Comparison of ENCODE assay signal across 18 cellular contexts in the genomic region with DNA sequence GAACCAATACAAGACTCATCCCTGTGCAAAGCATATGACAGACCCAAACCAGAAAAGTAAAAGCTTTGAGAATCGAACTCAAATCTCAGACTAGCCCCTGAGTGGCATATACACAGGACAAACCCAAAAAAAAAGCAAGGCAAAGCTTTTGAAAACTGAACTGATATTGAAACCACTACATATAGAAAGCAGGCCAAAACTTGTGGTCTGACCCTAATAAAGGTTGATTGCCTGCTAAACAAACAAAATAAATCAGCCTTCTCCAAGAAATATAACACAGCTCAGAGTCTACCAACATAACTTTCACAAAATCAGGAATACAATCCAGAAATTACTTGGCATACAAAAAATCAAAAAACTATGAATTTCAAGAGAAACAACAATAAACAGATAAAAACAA. TPM values are rescaled to one million over a fixed set of nuclear protein-coding genes. Genes with fewer than 3 reads are reported as not detected.
DNase-seq lines count a peak whose midpoint lies in the region; ATAC-seq and TF ChIP-seq lines count a peak whose summit lies in the region.
"Had no signal": no experiment of that assay in that cellular context is flagged by ENCODE, and none has a peak within 500 bp of the region (broad histone marks: within the 10 kb centered on the region; RNA-seq: fewer than 3 reads in every experiment).

No MANE protein-coding gene starts in this region.

- no peaks in the 10 kb centered on the region for H3K36me3 Mint-ChIP-seq in central memory CD8-positive, alpha-beta T cell (ENCODE audit: insufficient read depth)

- no peaks in the 10 kb centered on the region for H3K27me3 Mint-ChIP-seq in central memory CD8-positive, alpha-beta T cell

- H3K27me3 ChIP-seq in Peyer's patch: no peaks in the 10 kb centered on the region
- no peaks in the 10 kb centered on the region for H3K27me3 ChIP-seq in SJCRH30

- peak overlapping the region; percentile 47 for H3K27ac Mint-ChIP-seq in central memory CD8-positive, alpha-beta T cell (ENCODE audit: low read depth)
- H3K27ac Mint-ChIP-seq: activated naive CD4-positive, alpha-beta T cell treated with anti-CD3 and anti-CD28 coated beads for 36 hours; HFFc6 had no signal

- intact Hi-C loops in left cardiac atrium (cut with DNase I): no loop called here

- H3K4me3 ChIP-seq in Peyer's patch: no peak overlapping the region
- no peak overlapping the region for H3K4me3 ChIP-seq in SJCRH30
- H3K4me3 ChIP-seq in coronary artery: no peak overlapping the region

- TF ChIP-seq CTCF in Peyer's patch (IDR thresholded peaks at IDR 0.05) (no peak), coronary artery (IDR thresholded peaks at IDR 0.05) (no peak)

- H3K4me1 ChIP-seq in Peyer's patch (peaks cover 0 to 8% (median 0%) of the 10 kb centered on the region in 4 donors), SJCRH30 (no peaks in the 10 kb centered on the region)

- ATAC-seq in GM18508 (IDR thresholded peaks at IDR 0.05; ENCODE audit: insufficient read depth, unreplicated experiment): peak; percentile 47
- peak; percentile 68 for ATAC-seq in GM21447 (IDR thresholded peaks at IDR 0.05; ENCODE audit: unreplicated experiment)
- ATAC-seq in HG03095 (IDR thresholded peaks at IDR 0.05; ENCODE audit: unreplicated experiment): peak; percentile 61
- ATAC-seq in central memory CD8-positive, alpha-beta T cell (replicated peaks; ENCODE audit: extremely low read depth, poor library complexity, severe bottlenecking): no peak
- ATAC-seq in left cardiac atrium: no peak
- ATAC-seq: stimulated activated effector memory CD8-positive, alpha-beta T cell treated with anti-CD3 and anti-CD28 coated beads, Interleukin-12 subunit alpha, Interleukin-12 subunit beta, amount 100 ng/mL, for 72 hours had no signal

- no peak overlapping the region for H3K4me3 Mint-ChIP-seq in central memory CD8-positive, alpha-beta T cell
- H3K4me3 Mint-ChIP-seq: activated naive CD4-positive, alpha-beta T cell treated with anti-CD3 and anti-CD28 coated beads for 36 hours; HFFc6; stimulated activated effector memory CD8-positive, alpha-beta T cell treated with anti-CD3 and anti-CD28 coated beads, Interleukin-12 subunit alpha, Interleukin-12 subunit beta, amount 100 ng/mL, for 72 hours had no signal

- no peak for TF ChIP-seq POLR2A in Peyer's patch (IDR thresholded peaks at IDR 0.05)

- H3K36me3 ChIP-seq in Peyer's patch (no peaks in the 10 kb centered on the region), SJCRH30 (no peaks in the 10 kb centered on the region)

- H3K9me3 Mint-ChIP-seq in central memory CD8-positive, alpha-beta T cell: no peaks in the 10 kb centered on the region
- H3K9me3 Mint-ChIP-seq: HFFc6 had no signal

- DNase-seq in central memory CD8-positive, alpha-beta T cell (ENCODE audit: low spot score in 2 of 2): no peak
- no peak for DNase-seq in Peyer's patch
- no peak for DNase-seq in left cardiac atrium
- DNase-seq in SJCRH30: no peak
- no peak for DNase-seq in coronary artery (ENCODE audit: low spot score)
- DNase-seq: activated CD4-positive, alpha-beta T cell treated with anti-CD3 and anti-CD28 coated beads, Interleukin-2, amount 50 U/mL, for 48 hours; activated naive CD4-positive, alpha-beta T cell treated with anti-CD3 and anti-CD28 coated beads for 36 hours; caudate nucleus; DMS79; HFFc6; KG1; posterior cingulate gyrus; T-helper 1 cell had no signal

- peaks cover 84% of the 10 kb centered on the region for H3K4me1 Mint-ChIP-seq in central memory CD8-positive, alpha-beta T cell

- H3K9me3 ChIP-seq in Peyer's patch (no peaks in the 10 kb centered on the region), SJCRH30 (replicated peaks) (no peaks in the 10 kb centered on the region)

- H3K27ac ChIP-seq in Peyer's patch (no peak overlapping the region), SJCRH30 (no peak overlapping the region), coronary artery (no peak overlapping the region)
- H3K27ac ChIP-seq: epithelial cell of prostate had no signal

RNA-seq across cellular contexts. Expression of a gene that starts 40.3 kb away (rescaled TPM):
- total RNA-seq in Peyer's patch: 100 to 1,000 TPM in 2 of 4 donors, 10 to 100 TPM in 2; 71.5 to 120 (median 91.7) TPM
- total RNA-seq in left cardiac atrium: 10 to 100 TPM; 20.0 to 25.7 TPM
- 22.0 and 25.9 TPM in 2 replicates for total RNA-seq in SJCRH30 (2014; rRNA removed; shearing (Covaris generic))

Comparison
In these comparisons a context has a peak if more than half of its experiments do, and no peak if none do; other contexts are left out.
1. ATAC-seq: peak in GM18508 (single experiment), GM21447 (single experiment) and HG03095 (single experiment); none in central memory CD8-positive, alpha-beta T cell (single experiment) and left cardiac atrium (0 of 2).